22 cellular contexts compared by ENCODE assay signal in genomic region chr1:1815606-1816281, GRCh38. TPM values are rescaled to one million over a fixed set of nuclear protein-coding genes. Genes with fewer than 3 reads are reported as not detected.
DNase-seq lines count a peak whose midpoint lies in the region; ATAC-seq lines count a peak whose summit lies in the region.
"Had no signal": no experiment of that assay in that cellular context is flagged by ENCODE, and none has a peak within 500 bp of the region (broad histone marks: within the 10 kb centered on the region; RNA-seq: fewer than 3 reads in every experiment).

No MANE protein-coding gene starts in this region.

- no peak overlapping the region for H3K4me3 ChIP-seq in SJCRH30
- H3K4me3 ChIP-seq: A549; BLaER1 treated with 17β-estradiol and CSF1 and Interleukin-3, amounts not matched to agents 10 nM and 100 nM; GM23248; lung; prostate gland; thoracic aorta had no signal

- CTCF ChIA-PET in activated CD4-positive, alpha-beta T cell treated with anti-CD3 and anti-CD28 coated beads, Interleukin-2, amount 10 ng/mL, durations not matched to agents 7 days and 5 days (lab: Charles Lee), result no interaction called here

- H3K27me3 Mint-ChIP-seq in activated CD4-positive, alpha-beta T cell treated with anti-CD3 and anti-CD28 coated beads, Interleukin-2, amount 10 ng/mL, durations not matched to agents 7 days and 5 days, result no peaks in the 10 kb centered on the region
- H3K27me3 Mint-ChIP-seq in activated naive CD8-positive, alpha-beta T cell, result no peaks in the 10 kb centered on the region
- no peaks in the 10 kb centered on the region for H3K27me3 Mint-ChIP-seq in stimulated activated naive B cell treated with anti-CD40 and anti-IgM and Interleukin-4, amounts not matched to agents 10 μg/mL and 1 μg/mL and 100 μg/mL, for 72 hours

- no peaks in the 10 kb centered on the region for H3K4me1 ChIP-seq in SJCRH30
- H3K4me1 ChIP-seq: prostate gland had no signal

- no peaks in the 10 kb centered on the region for H3K9me3 Mint-ChIP-seq in activated CD4-positive, alpha-beta T cell treated with anti-CD3 and anti-CD28 coated beads, Interleukin-2, amount 10 ng/mL, durations not matched to agents 7 days and 5 days
- no peaks in the 10 kb centered on the region for H3K9me3 Mint-ChIP-seq in activated naive CD8-positive, alpha-beta T cell (ENCODE audit: low read depth)
- no peaks in the 10 kb centered on the region for H3K9me3 Mint-ChIP-seq in stimulated activated naive B cell treated with anti-CD40 and anti-IgM and Interleukin-4, amounts not matched to agents 10 μg/mL and 1 μg/mL and 100 μg/mL, for 72 hours

- H3K27ac Mint-ChIP-seq in activated CD4-positive, alpha-beta T cell treated with anti-CD3 and anti-CD28 coated beads, Interleukin-2, amount 10 ng/mL, durations not matched to agents 7 days and 5 days, result peak overlapping the region; percentile 4
- peak overlapping the region; percentile 72 for H3K27ac Mint-ChIP-seq in activated naive CD8-positive, alpha-beta T cell
- peak overlapping the region; percentile 72 for H3K27ac Mint-ChIP-seq in stimulated activated naive B cell treated with anti-CD40 and anti-IgM and Interleukin-4, amounts not matched to agents 10 μg/mL and 1 μg/mL and 100 μg/mL, for 72 hours

- no peak for DNase-seq in activated CD4-positive, alpha-beta T cell treated with anti-CD3 and anti-CD28 coated beads, Interleukin-2, amount 10 ng/mL, durations not matched to agents 7 days and 5 days
- DNase-seq in activated CD4-positive, alpha-beta T cell treated with anti-CD3 and anti-CD28 coated beads for 4 hours, result no peak
- DNase-seq in left lobe of liver (ENCODE audit: low spot score) (no peak), NCI-H2107 (lab: John Stamatoyannopoulos, UW) (no peak), NCI-H1092 treated with DMSO at 0.1 percent for 48 hours (lab: John Stamatoyannopoulos, UW) (no peak), SJCRH30 (no peak)
- DNase-seq in stimulated activated naive B cell treated with anti-CD40 and anti-IgM and Interleukin-4, amounts not matched to agents 10 μg/mL and 1 μg/mL and 100 μg/mL, for 72 hours, result no peak
- DNase-seq: activated effector memory CD4-positive, alpha-beta T cell treated with anti-CD3 and anti-CD28 coated beads, Interleukin-2, amount 50 U/mL, for 16 hours; anterior cingulate cortex; effector CD8-positive, alpha-beta T cell; GM23248; head of caudate nucleus; NCI-H1694; RPMI8226; small intestine; stimulated activated CD4-positive, alpha-beta T cell treated with anti-CD3 and anti-CD28 coated beads, Interleukin-4, amount 100 ng/mL, for 24 hours had no signal

- no peaks in the 10 kb centered on the region for H3K27me3 ChIP-seq in SJCRH30
- H3K27me3 ChIP-seq: BLaER1 treated with 17β-estradiol and CSF1 and Interleukin-3, amounts not matched to agents 10 nM and 100 nM had no signal

- H3K9me3 ChIP-seq in SJCRH30 (replicated peaks), result no peaks in the 10 kb centered on the region
- H3K9me3 ChIP-seq: A549; BLaER1 treated with 17β-estradiol and CSF1 and Interleukin-3, amounts not matched to agents 10 nM and 100 nM; prostate gland; thoracic aorta had no signal

- H3K4me3 Mint-ChIP-seq in activated CD4-positive, alpha-beta T cell treated with anti-CD3 and anti-CD28 coated beads, Interleukin-2, amount 10 ng/mL, durations not matched to agents 7 days and 5 days, result no peak overlapping the region
- H3K4me3 Mint-ChIP-seq in activated naive CD8-positive, alpha-beta T cell, result no peak overlapping the region
- peak overlapping the region in 1 of 2 donors; percentile 21 for H3K4me3 Mint-ChIP-seq in stimulated activated naive B cell treated with anti-CD40 and anti-IgM and Interleukin-4, amounts not matched to agents 10 μg/mL and 1 μg/mL and 100 μg/mL, for 72 hours

- no peak overlapping the region for H3K27ac ChIP-seq in SJCRH30
- H3K27ac ChIP-seq: A549; BLaER1 treated with 17β-estradiol and CSF1 and Interleukin-3, amounts not matched to agents 10 nM and 100 nM; GM23248; prostate gland; thoracic aorta had no signal

- peaks cover 78% of the 10 kb centered on the region for H3K36me3 ChIP-seq in SJCRH30
- H3K36me3 ChIP-seq: prostate gland had no signal

- POLR2A ChIA-PET in activated CD4-positive, alpha-beta T cell treated with anti-CD3 and anti-CD28 coated beads, Interleukin-2, amount 10 ng/mL, durations not matched to agents 7 days and 5 days (lab: Charles Lee), result interaction anchor here (0.6 kb wide), 1 partner anchor 34 kb away, joined by 3 read pairs; no protein-coding TSS in a partner anchor

- ATAC-seq in left lobe of liver, result peak; percentile 24
- no peak for ATAC-seq in stimulated activated naive B cell treated with anti-CD40 and anti-IgM and Interleukin-4, amounts not matched to agents 10 μg/mL and 1 μg/mL and 100 μg/mL, for 72 hours (replicated peaks)

- H3K4me1 Mint-ChIP-seq in activated CD4-positive, alpha-beta T cell treated with anti-CD3 and anti-CD28 coated beads, Interleukin-2, amount 10 ng/mL, durations not matched to agents 7 days and 5 days, result no peaks in the 10 kb centered on the region
- H3K4me1 Mint-ChIP-seq in activated naive CD8-positive, alpha-beta T cell (ENCODE audit: low read depth), result no peaks in the 10 kb centered on the region
- peaks cover 6 to 9% of the 10 kb centered on the region in 2 donors for H3K4me1 Mint-ChIP-seq in stimulated activated naive B cell treated with anti-CD40 and anti-IgM and Interleukin-4, amounts not matched to agents 10 μg/mL and 1 μg/mL and 100 μg/mL, for 72 hours

- peaks cover 39% of the 10 kb centered on the region for H3K36me3 Mint-ChIP-seq in activated CD4-positive, alpha-beta T cell treated with anti-CD3 and anti-CD28 coated beads, Interleukin-2, amount 10 ng/mL, durations not matched to agents 7 days and 5 days (ENCODE audit: low read depth)
- no peaks in the 10 kb centered on the region for H3K36me3 Mint-ChIP-seq in activated naive CD8-positive, alpha-beta T cell
- peaks cover 10 to 40% of the 10 kb centered on the region in 2 donors for H3K36me3 Mint-ChIP-seq in stimulated activated naive B cell treated with anti-CD40 and anti-IgM and Interleukin-4, amounts not matched to agents 10 μg/mL and 1 μg/mL and 100 μg/mL, for 72 hours

RNA-seq across cellular contexts. Expression of gene NADK, which starts 37.5 kb away (rescaled TPM):
- 10 to 100 TPM; 76.6 to 78.7 TPM for total RNA-seq in activated CD4-positive, alpha-beta T cell treated with anti-CD3 and anti-CD28 coated beads, Interleukin-2, amount 10 ng/mL, durations not matched to agents 7 days and 5 days
- 136 TPM for total RNA-seq in left lobe of liver
- 65.2 and 74.6 TPM in 2 replicates for total RNA-seq in SJCRH30 (2014; rRNA removed; shearing (Covaris generic))

Comparison
In these comparisons a context has a peak if more than half of its experiments do, and no peak if none do; other contexts are left out.
1. H3K27ac Mint-ChIP-seq: peak in every context shown above with its lines; median percentile 72 in activated naive CD8-positive, alpha-beta T cell; 72 in stimulated activated naive B cell treated with anti-CD40 and anti-IgM and Interleukin-4, amounts not matched to agents 10 μg/mL and 1 μg/mL and 100 μg/mL, for 72 hours; 4 in activated CD4-positive, alpha-beta T cell treated with anti-CD3 and anti-CD28 coated beads, Interleukin-2, amount 10 ng/mL, durations not matched to agents 7 days and 5 days.